ENCODE assay signal across 18 cellular contexts in the genomic region with DNA sequence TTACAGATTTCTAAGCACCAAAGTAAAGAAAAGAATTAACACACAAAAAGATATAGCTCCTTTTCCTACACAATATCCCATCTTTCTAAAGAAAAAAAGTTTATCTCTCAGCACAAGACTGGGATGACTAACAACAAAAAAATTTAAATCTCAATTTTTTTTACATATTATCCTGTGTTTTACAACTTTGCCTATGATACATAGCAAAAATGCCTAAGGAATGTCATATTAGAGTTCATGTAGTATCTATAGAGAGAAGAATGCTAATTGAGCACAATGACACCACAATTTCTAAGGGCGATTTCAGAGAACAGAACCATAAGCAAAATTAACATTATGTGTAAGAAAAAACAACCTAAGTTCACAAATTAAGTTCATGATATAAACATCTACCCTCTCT. TPM values are rescaled to one million over a fixed set of nuclear protein-coding genes. Genes with fewer than 3 reads are reported as not detected.
DNase-seq lines count a peak whose midpoint lies in the region; ATAC-seq and TF ChIP-seq lines count a peak whose summit lies in the region.
"Had no signal": no experiment of that assay in that cellular context is flagged by ENCODE, and none has a peak within 500 bp of the region (broad histone marks: within the 10 kb centered on the region; RNA-seq: fewer than 3 reads in every experiment).

No MANE protein-coding gene starts in this region.

- no peak overlapping the region for H2BK120ac ChIP-seq in trophoblast cell (ENCODE audit: insufficient read depth, low read length, poor library complexity)

- H3K27ac ChIP-seq in RWPE2 (ENCODE audit: poor library complexity, severe bottlenecking) (peak overlapping the region; percentile 75), trophoblast cell (ENCODE audit: low read depth, low read length) (no peak overlapping the region)
- H3K27ac ChIP-seq: left lung, prostate gland, SK-N-MC, testis, VCaP had no signal

- no peaks in the 10 kb centered on the region for H3K79me2 ChIP-seq in trophoblast cell (ENCODE audit: control insufficient read depth, insufficient read depth, low read length, poor library complexity)

- ATAC-seq in RWPE2 (ENCODE audit: low read depth): peak; percentile 78
- no peak for ATAC-seq in GM21526 (IDR thresholded peaks at IDR 0.05; ENCODE audit: low FRiP score, unreplicated experiment)
- no peak for ATAC-seq in HG03571 (IDR thresholded peaks at IDR 0.05; ENCODE audit: unreplicated experiment)
- ATAC-seq: left lung had no signal

- H4K12ac ChIP-seq in trophoblast cell (ENCODE audit: low read depth, low read length): no peak overlapping the region

- no peak overlapping the region for H3K9ac ChIP-seq in trophoblast cell (ENCODE audit: low read length)

- H3K4me3 ChIP-seq in RWPE2 (ENCODE audit: severe bottlenecking) (no peak overlapping the region), fibroblast of mammary gland (ENCODE audit: control insufficient read depth, low read depth, low read length) (no peak overlapping the region), trophoblast cell (ENCODE audit: low read depth, low read length) (no peak overlapping the region)
- H3K4me3 ChIP-seq: left lung, prostate gland, SK-N-MC, testis had no signal

- H4K8ac ChIP-seq in trophoblast cell (ENCODE audit: low read depth, low read length): no peak overlapping the region

- H3K4me1 ChIP-seq in RWPE2 (ENCODE audit: insufficient read depth, poor library complexity, severe bottlenecking) (peaks cover 39% of the 10 kb centered on the region), trophoblast cell (ENCODE audit: control insufficient read depth in 1 of 2, insufficient read depth in 2 of 2, low read length in 2 of 2) (no peaks in the 10 kb centered on the region)
- H3K4me1 ChIP-seq: left lung, prostate gland, testis had no signal

- H2BK12ac ChIP-seq in trophoblast cell (ENCODE audit: low read length): no peak overlapping the region

- H3K4ac ChIP-seq in trophoblast cell (ENCODE audit: low read depth, low read length): no peak overlapping the region

- no peak overlapping the region for H3K23ac ChIP-seq in trophoblast cell (ENCODE audit: low read length)

- no peak overlapping the region for H2BK5ac ChIP-seq in trophoblast cell (ENCODE audit: low read depth, low read length, poor library complexity)

- H2AK5ac ChIP-seq in trophoblast cell (ENCODE audit: low read length): no peak overlapping the region

- H3K27me3 ChIP-seq in RWPE2 (ENCODE audit: insufficient read depth, poor library complexity, severe bottlenecking) (no peaks in the 10 kb centered on the region), trophoblast cell (ENCODE audit: insufficient read depth, low read length) (no peaks in the 10 kb centered on the region)
- H3K27me3 ChIP-seq: left lung, testis had no signal

- no peak overlapping the region for H3K14ac ChIP-seq in trophoblast cell (ENCODE audit: low read length)

- H3K4me2 ChIP-seq in trophoblast cell (ENCODE audit: low read length): no peak overlapping the region

- DNase-seq in EL (peak; percentile 79), RWPE2 (ENCODE audit: low spot score) (no peak), fibroblast of mammary gland (ENCODE audit: low read depth) (peak; percentile 49), trophoblast cell (peak; percentile 17 to 93), epidermal melanocyte (ENCODE audit: insufficient read length, low spot score) (no peak)
- DNase-seq in activated CD8-positive, alpha-beta memory T cell treated with anti-CD3 and anti-CD28 coated beads for 24 hours: no peak
- DNase-seq: activated naive CD4-positive, alpha-beta T cell treated with anti-CD3 and anti-CD28 coated beads, Interleukin-2, amount 10 ng/mL, durations not matched to agents 7 days and 5 days; caudate nucleus; endodermal cell; hypothalamus; left lung; NCI-H1092 treated with DMSO at 0.1 percent for 48 hours; testis had no signal

- H4K91ac ChIP-seq in trophoblast cell (ENCODE audit: low read depth, low read length): no peak overlapping the region

- H3K36me3 ChIP-seq in RWPE2 (ENCODE audit: low read depth) (peaks cover 16% of the 10 kb centered on the region), trophoblast cell (ENCODE audit: control insufficient read depth in 1 of 2, insufficient read depth in 2 of 2, low read length in 2 of 2) (peaks cover 0 to 4% of the 10 kb centered on the region in 2 experiments)
- H3K36me3 ChIP-seq: prostate gland had no signal

- H3K9me3 ChIP-seq in RWPE2 (ENCODE audit: severe bottlenecking): no peaks in the 10 kb centered on the region
- no peaks in the 10 kb centered on the region for H3K9me3 ChIP-seq in trophoblast cell (ENCODE audit: insufficient read depth, low read depth, low read length)
- H3K9me3 ChIP-seq: prostate gland, testis had no signal

- H3K79me1 ChIP-seq in trophoblast cell (ENCODE audit: low read length): no peaks in the 10 kb centered on the region

- no peak overlapping the region for H2AFZ ChIP-seq in trophoblast cell (ENCODE audit: insufficient read depth, low read length, poor library complexity)

- no CpG with 5 or more reads among the region's 1 CpG for WGBS in trophoblast cell (ENCODE audit: extremely low coverage, insufficient coverage, insufficient read length)

- TF ChIP-seq CTCF in RWPE2 (IDR thresholded peaks at IDR 0.05; ENCODE audit: poor library complexity, severe bottlenecking) (no peak), fibroblast of mammary gland (conservative IDR thresholded peaks at IDR 0.05; ENCODE audit: control insufficient read depth, insufficient read depth, low read depth, low read length) (no peak)

- H3K18ac ChIP-seq in trophoblast cell (ENCODE audit: low read length): no peak overlapping the region

RNA-seq across cellular contexts. Expression of gene C2CD5, which starts 16.3 kb away (rescaled TPM):
- 7.9 and 10.3 TPM in 2 replicates for polyA plus RNA-seq in trophoblast cell (2013)

Comparison
In these comparisons a context has a peak if more than half of its experiments do, and no peak if none do; other contexts are left out.
1. DNase-seq: peak in EL (single experiment), fibroblast of mammary gland (single experiment) and trophoblast cell (2 of 2); none in RWPE2 (single experiment), epidermal melanocyte (single experiment) and activated CD8-positive, alpha-beta memory T cell treated with anti-CD3 and anti-CD28 coated beads for 24 hours (single experiment).